In the genomic region with DNA sequence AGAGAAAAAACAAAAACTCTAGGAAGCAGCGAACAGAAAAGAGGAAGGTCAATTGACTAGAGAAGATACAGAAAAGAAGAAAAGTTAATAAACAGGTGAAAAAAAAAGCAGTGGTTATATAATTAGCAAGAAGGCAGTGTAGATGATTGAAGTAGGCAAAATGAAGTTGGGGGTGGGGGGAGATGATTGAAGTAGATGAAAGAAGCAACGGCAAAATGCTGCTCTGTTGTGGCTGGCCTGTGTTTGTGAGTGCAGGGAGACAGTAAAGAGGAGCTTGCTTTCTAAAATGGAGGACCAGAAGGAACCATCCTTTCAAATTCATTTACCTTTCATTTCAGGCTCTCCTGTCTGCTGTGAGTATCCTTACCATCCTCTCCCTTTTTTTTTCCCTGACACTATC, we compare ENCODE assay signal across 9 cellular contexts. TPM values are rescaled to one million over a fixed set of nuclear protein-coding genes. Genes with fewer than 3 reads are reported as not detected.
A peak's percentile ranks its signal among the peaks of the same experiment; 100 is the strongest.
DNase-seq lines count a peak whose midpoint lies in the region; ATAC-seq and TF ChIP-seq lines count a peak whose summit lies in the region.
"Had no signal": no experiment of that assay in that cellular context is flagged by ENCODE, and none has a peak within 500 bp of the region (broad histone marks: within the 10 kb centered on the region; RNA-seq: fewer than 3 reads in every experiment).

No MANE protein-coding gene starts in this region.

- peaks cover 48% of the 10 kb centered on the region for H3K4me1 Mint-ChIP-seq in CD14-positive monocyte

- peak; percentile 7 for ATAC-seq in mucosa of descending colon
- ATAC-seq in GM18873 (IDR thresholded peaks at IDR 0.05; ENCODE audit: low FRiP score, unreplicated experiment): no peak
- no peak for ATAC-seq in HG03280 (IDR thresholded peaks at IDR 0.05; ENCODE audit: unreplicated experiment)

- H3K27ac Mint-ChIP-seq in CD14-positive monocyte: peak overlapping the region; percentile 91 to 98 (median 96)

- no peaks in the 10 kb centered on the region for H3K9me3 Mint-ChIP-seq in CD14-positive monocyte

- peaks cover 38 to 41% of the 10 kb centered on the region in 2 donors for H3K36me3 Mint-ChIP-seq in CD14-positive monocyte

- no peaks in the 10 kb centered on the region for H3K9me3 ChIP-seq in mucosa of descending colon

- peak overlapping the region; percentile 95 for H3K4me3 Mint-ChIP-seq in CD14-positive monocyte

- peaks cover 12% of the 10 kb centered on the region for H3K4me1 ChIP-seq in mucosa of descending colon (ENCODE audit: low read depth)

- intact Hi-C loops in CD14-positive monocyte (cut with micrococcal nuclease): loop anchor here in 1 of 2 donors (5.0 to 10.0 kb wide), 2 partner anchors 182 to 355 kb away; no protein-coding TSS in a partner anchor
- intact Hi-C loops in mucosa of descending colon (cut with DNase I, micrococcal nuclease): no loop called here

- H3K27me3 Mint-ChIP-seq in CD14-positive monocyte (ENCODE audit: low read depth in 3 of 3): no peaks in the 10 kb centered on the region

- TF ChIP-seq CTCF in CD14-positive monocyte (IDR thresholded peaks at IDR 0.05): no peak
- no peak for TF ChIP-seq CTCF in mucosa of descending colon (IDR thresholded peaks at IDR 0.05)

- H3K36me3 ChIP-seq in mucosa of descending colon (ENCODE audit: low read depth): no peaks in the 10 kb centered on the region

- DNase-seq in CD14-positive monocyte (ENCODE audit: low spot score) (no peak), NAMALWA (ENCODE audit: low spot score) (peak; percentile 78), activated T-helper 1 cell treated with Interleukin-2 at 50 U/mL for 16 hours (ENCODE audit: low read depth) (peak; percentile 33), mucosa of descending colon (peak in 1 of 3 donors; percentile 25), occipital lobe (lab: John Stamatoyannopoulos, UW) (no peak), mesenteric fat pad (ENCODE audit: low spot score) (no peak)

- H3K4me3 ChIP-seq in mucosa of descending colon: no peak overlapping the region

RNA-seq across cellular contexts. Expression of a gene that starts 3.6 kb away (rescaled TPM):
- 100 to 1,000 TPM; 166 to 267 TPM for polyA plus RNA-seq in CD14-positive monocyte
- 1 to 10 TPM; 3.3 to 9.5 (median 7.8) TPM for total RNA-seq in mucosa of descending colon
- 0.31 TPM for total RNA-seq in occipital lobe
- 19.5 TPM for total RNA-seq in mesenteric fat pad

RNA-seq across cellular contexts. Expression of a gene that starts 11.2 kb away (rescaled TPM):
- polyA plus RNA-seq in CD14-positive monocyte: 100 to 1,000 TPM; 125 to 138 TPM
- total RNA-seq in mucosa of descending colon: 1 to 10 TPM; 2.8 to 6.0 (median 4.0) TPM
- total RNA-seq in occipital lobe: 5.0 TPM
- total RNA-seq in mesenteric fat pad: 16.4 TPM

RNA-seq across cellular contexts. Expression of a gene that starts 13.2 kb away (rescaled TPM):
- under 1 TPM in 1 of 2 donors, not detected in 1; 0.83 TPM for polyA plus RNA-seq in CD14-positive monocyte
- 1 to 10 TPM in 1 of 3 donors, under 1 TPM in 1, not detected in 1; 0.51 to 1.5 TPM for total RNA-seq in mucosa of descending colon
- total RNA-seq in occipital lobe: 9.4 TPM
- 2.0 TPM for total RNA-seq in mesenteric fat pad
- total RNA-seq: RPMI7951 had no signal

Comparison
In these comparisons a context has a peak if more than half of its experiments do, and no peak if none do; other contexts are left out.
1. DNase-seq: peak in NAMALWA (single experiment) and activated T-helper 1 cell treated with Interleukin-2 at 50 U/mL for 16 hours (single experiment); none in CD14-positive monocyte (single experiment), occipital lobe (single experiment) and mesenteric fat pad (single experiment).